ENCODE assay signal across 26 cellular contexts in the genomic region with DNA sequence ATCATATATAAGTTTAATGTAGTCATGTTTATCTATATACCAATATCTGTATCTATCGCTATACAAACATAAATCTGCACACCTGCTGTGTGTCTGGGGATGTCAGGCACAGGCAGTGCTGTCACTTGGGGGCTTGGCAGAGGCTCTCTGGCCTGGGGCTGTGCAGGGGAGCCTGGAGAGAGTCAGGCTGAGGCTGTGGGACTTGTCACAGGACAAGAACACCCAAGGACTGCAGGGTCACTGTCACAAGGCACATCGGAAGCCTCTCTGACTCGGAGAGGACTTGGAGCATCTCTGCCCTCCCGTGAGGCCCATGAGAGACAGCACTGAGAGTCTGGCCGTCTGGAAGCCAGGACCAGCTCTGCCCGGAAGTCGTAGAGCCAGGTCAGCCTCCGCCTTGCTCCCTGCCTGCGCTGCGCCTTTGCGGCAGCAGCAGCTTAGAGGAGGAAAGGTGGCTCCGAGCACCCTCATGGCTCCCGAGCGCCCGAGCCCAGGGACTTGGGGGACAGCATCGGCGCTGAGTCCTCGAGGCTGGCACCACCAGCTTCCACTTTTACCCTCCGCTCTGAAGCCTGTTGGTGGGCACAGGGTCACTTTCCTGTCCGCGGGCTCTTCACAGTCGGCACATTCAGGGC.
"Had no signal": no experiment of that assay in that cellular context is flagged by ENCODE, and none has a peak within 500 bp of the region (broad histone marks: within the 10 kb centered on the region; RNA-seq: fewer than 3 reads in every experiment).

No MANE protein-coding gene starts in this region.

- H3K27me3 ChIP-seq: colonic mucosa, gastrocnemius medialis had no signal

- DNase-seq: colonic mucosa; cortex of kidney; effector CD8-positive, alpha-beta T cell; effector memory CD8-positive, alpha-beta T cell; endodermal cell; erythroblast; esophagus squamous epithelium; foreskin fibroblast; foreskin melanocyte; gastrocnemius medialis; glutamatergic neuron; head of caudate nucleus; heart right ventricle; hippocampal formation; kidney glomerular epithelial cell; left colon; left ventricle myocardium superior; lower lobe of right lung; mesendoderm; midbrain had no signal

- H3K9me3 ChIP-seq: colonic mucosa, esophagus squamous epithelium, gastrocnemius medialis, heart right ventricle, lower lobe of right lung had no signal

- H3K4me1 ChIP-seq: colonic mucosa, esophagus squamous epithelium, gastrocnemius medialis, heart right ventricle, lower lobe of right lung had no signal

- FAIRE-seq: endometrium, islet of Langerhans, keratinocyte had no signal

- ATAC-seq: effector memory CD8-positive, alpha-beta T cell; esophagus mucosa; gastrocnemius medialis; heart right ventricle; left colon; left lobe of liver; left ventricle myocardium superior; lower lobe of right lung had no signal

- H3K27ac ChIP-seq: colonic mucosa, epithelial cell of prostate, esophagus squamous epithelium, gastrocnemius medialis, heart right ventricle, lower lobe of right lung had no signal

- H3K36me3 ChIP-seq: colonic mucosa, esophagus squamous epithelium, gastrocnemius medialis, heart right ventricle, lower lobe of right lung had no signal

- H3K4me3 ChIP-seq: colonic mucosa, esophagus squamous epithelium, gastrocnemius medialis, heart right ventricle, lower lobe of right lung had no signal
